14 cellular contexts compared by ENCODE assay signal in the genomic region with DNA sequence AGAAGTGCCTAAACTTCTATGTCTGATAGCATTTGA. TPM values are rescaled to one million over a fixed set of nuclear protein-coding genes. Genes with fewer than 3 reads are reported as not detected.
DNase-seq lines count a peak whose midpoint lies in the region; ATAC-seq and TF ChIP-seq lines count a peak whose summit lies in the region.
"Had no signal": no experiment of that assay in that cellular context is flagged by ENCODE, and none has a peak within 500 bp of the region (broad histone marks: within the 10 kb centered on the region; RNA-seq: fewer than 3 reads in every experiment).

A gene (plus strand): TSS at position 17 of the 36 bp plus-strand sequence. CDS start 127 bp downstream, outside the sequence.

- TF ChIP-seq CTCF in Panc1 (IDR thresholded peaks at IDR 0.05) = no peak

- H3K9me3 Mint-ChIP-seq in T-helper 1 cell treated with Interleukin-12 subunit alpha and Interleukin-12 subunit beta and Interleukin-4 antibody, amounts not matched to agents 30 μg/mL and 1 μg/mL, for 36 hours = no peaks in the 10 kb centered on the region

- H3K9me3 ChIP-seq in Panc1 (ENCODE audit: control insufficient read depth, insufficient read depth, low read depth, low read length) = no peaks in the 10 kb centered on the region
- no peaks in the 10 kb centered on the region for H3K9me3 ChIP-seq in skeletal muscle tissue (ENCODE audit: control insufficient read depth in 3 of 3, low read length in 3 of 3)

- POLR2A ChIA-PET in Panc1 (lab: Charles Lee) = no interaction called here

- H3K27ac ChIP-seq in Panc1 (ENCODE audit: low read length) (no peak within 1 kb of the TSS), skeletal muscle tissue (ENCODE audit: low read depth, low read length) (peak within 1 kb of the TSS; percentile 80)

- H3K27me3 Mint-ChIP-seq in T-helper 1 cell treated with Interleukin-12 subunit alpha and Interleukin-12 subunit beta and Interleukin-4 antibody, amounts not matched to agents 30 μg/mL and 1 μg/mL, for 36 hours (ENCODE audit: low read depth) = no peaks in the 10 kb centered on the region

- no TSS peak for BruUV-seq in Panc1 (replicated peaks; lab: Mats Ljungman, UMichigan)

- H3K36me3 ChIP-seq in Panc1 (ENCODE audit: control insufficient read depth, insufficient read depth, low read length) = no peaks in the 10 kb centered on the region
- H3K36me3 ChIP-seq in skeletal muscle tissue (ENCODE audit: control insufficient read depth in 3 of 3, insufficient read depth in 3 of 3, low read length in 3 of 3) = no peaks in the 10 kb centered on the region

- H3K4me3 ChIP-seq in Panc1 (ENCODE audit: low read depth in 2 of 2, low read length in 2 of 2) (peak within 1 kb of the TSS; percentile 16 to 61), skeletal muscle tissue (ENCODE audit: low read length in 3 of 3) (peak within 1 kb of the TSS; percentile 74 to 76 (median 75))

- H3K27me3 ChIP-seq in Panc1 (ENCODE audit: control insufficient read depth, insufficient read depth, low read length) (no peaks in the 10 kb centered on the region), skeletal muscle tissue (ENCODE audit: control insufficient read depth in 3 of 3, insufficient read depth in 3 of 3, low read length in 3 of 3) (no peaks in the 10 kb centered on the region)

- ATAC-seq in Panc1 (no peak), esophagus mucosa (no peak), HG02884 (IDR thresholded peaks at IDR 0.05; ENCODE audit: unreplicated experiment) (no peak)

- DNase-seq in T-helper 1 cell (no peak), Panc1 (ENCODE audit: low read depth, low spot score) (no peak), UCSD-AML1 (lab: John Stamatoyannopoulos, UW; ENCODE audit: unreplicated experiment) (no peak), SKM-1 treated with dmso at 0.1 percent for 144 hours (lab: John Stamatoyannopoulos, UW; ENCODE audit: unreplicated experiment) (no peak)
- DNase-seq: amniotic stem cell; DND-41; NCI-H1048; NCI-H526 treated with DMSO at 0.1 percent for 48 hours; stimulated activated CD8-positive, alpha-beta memory T cell treated with anti-CD3 and anti-CD28 coated beads, Interleukin-4, amount 100 ng/mL, for 48 hours had no signal

- peak within 1 kb of the TSS; percentile 78 to 82 (median 80) for H3K9ac ChIP-seq in skeletal muscle tissue (ENCODE audit: low read depth in 1 of 3, low read length in 3 of 3)

- H3K27ac Mint-ChIP-seq in T-helper 1 cell treated with Interleukin-12 subunit alpha and Interleukin-12 subunit beta and Interleukin-4 antibody, amounts not matched to agents 30 μg/mL and 1 μg/mL, for 36 hours = peak within 1 kb of the TSS; percentile 26

- H3K4me1 ChIP-seq in Panc1 (ENCODE audit: control insufficient read depth, insufficient read depth, low read length) (no peaks in the 10 kb centered on the region), skeletal muscle tissue (ENCODE audit: control insufficient read depth in 3 of 3, insufficient read depth in 3 of 3, low read length in 3 of 3) (peaks cover 9 to 23% (median 17%) of the 10 kb centered on the region in 3 donors)

- peak within 1 kb of the TSS; percentile 8 for H3K4me3 Mint-ChIP-seq in T-helper 1 cell treated with Interleukin-12 subunit alpha and Interleukin-12 subunit beta and Interleukin-4 antibody, amounts not matched to agents 30 μg/mL and 1 μg/mL, for 36 hours

- CTCF ChIA-PET in Panc1 (lab: Charles Lee) = no interaction called here

- in situ Hi-C loops in Panc1 (cut with HindIII; ENCODE audit: low pct_unique_long_range_greater_than_20kb, low sequenced_read_pairs) = no loop called here

- peaks cover 19% of the 10 kb centered on the region for H3K4me1 Mint-ChIP-seq in T-helper 1 cell treated with Interleukin-12 subunit alpha and Interleukin-12 subunit beta and Interleukin-4 antibody, amounts not matched to agents 30 μg/mL and 1 μg/mL, for 36 hours (ENCODE audit: low read depth)

- intact Hi-C loops in Panc1 (cut with micrococcal nuclease; ENCODE audit: unreplicated experiment) = no loop called here

- H3K36me3 Mint-ChIP-seq in T-helper 1 cell treated with Interleukin-12 subunit alpha and Interleukin-12 subunit beta and Interleukin-4 antibody, amounts not matched to agents 30 μg/mL and 1 μg/mL, for 36 hours (ENCODE audit: low read depth) = no peaks in the 10 kb centered on the region

RNA-seq across cellular contexts. Expression of the gene that starts here (rescaled TPM):
- total RNA-seq in Panc1 (2021; ENCODE audit: unreplicated experiment) (0.51 TPM), esophagus mucosa (190 TPM), skeletal muscle tissue (7.8 TPM)
- 1.2 TPM for polyA plus RNA-seq in Panc1 (2012; ENCODE audit: insufficient read length)
- total RNA-seq: SK-MEL-5 had no signal

Comparison
In these comparisons a context has a peak if more than half of its experiments do, and no peak if none do; other contexts are left out.
1. RNA of the gene that starts here (total RNA-seq): 190 TPM in esophagus mucosa (single experiment); 7.8 TPM in skeletal muscle tissue (single experiment) and 0.51 TPM in Panc1 (single experiment); every median in the first group is over 10 times any median in the second.